ENCODE assay signal across 19 cellular contexts in genomic region chr4:3605491-3605890, GRCh38.
DNase-seq lines count a peak whose midpoint lies in the region; ATAC-seq lines count a peak whose summit lies in the region.
"Had no signal": no experiment of that assay in that cellular context is flagged by ENCODE, and none has a peak within 500 bp of the region (broad histone marks: within the 10 kb centered on the region; RNA-seq: fewer than 3 reads in every experiment).

No MANE protein-coding gene starts in this region.

- H4K8ac ChIP-seq in neuronal stem cell (ENCODE audit: low read depth, low read length) = no peak overlapping the region

- peak overlapping the region; percentile 34 for H2AK5ac ChIP-seq in neuronal stem cell (ENCODE audit: low read depth, low read length)

- ATAC-seq in HG03442 (IDR thresholded peaks at IDR 0.05; ENCODE audit: unreplicated experiment) = no peak
- ATAC-seq in Right ventricle myocardium superior (ENCODE audit: poor library complexity) = no peak
- ATAC-seq: CD8-positive, alpha-beta T cell; GM23338 had no signal

- peak overlapping the region; percentile 86 for H3K9ac ChIP-seq in neuronal stem cell (ENCODE audit: low read depth, low read length, poor library complexity)
- H3K9ac ChIP-seq: BLaER1 had no signal

- intact Hi-C loops in Right ventricle myocardium superior (cut with DNase I) = no loop called here

- no peaks in the 10 kb centered on the region for H3K79me1 ChIP-seq in neuronal stem cell (ENCODE audit: low read depth, low read length)

- no peak overlapping the region for H3K4ac ChIP-seq in neuronal stem cell (ENCODE audit: low read length)

- H2BK12ac ChIP-seq in neuronal stem cell (ENCODE audit: low read length) = no peak overlapping the region

- H2BK15ac ChIP-seq in neuronal stem cell (ENCODE audit: low read length) = no peak overlapping the region

- no peak overlapping the region for H2AFZ ChIP-seq in neuronal stem cell (ENCODE audit: low read length)
- H2AFZ ChIP-seq: GM23338 had no signal

- peak; percentile 34 for DNase-seq in activated effector memory CD4-positive, alpha-beta T cell treated with anti-CD3 and anti-CD28 coated beads, Interleukin-2, amount 50 U/mL, for 16 hours
- DNase-seq in activated effector memory CD4-positive, alpha-beta T cell treated with Interleukin-2 at 50 U/mL for 16 hours = no peak
- DNase-seq in cerebellar cortex (ENCODE audit: low spot score) = peak; percentile 50
- DNase-seq in neuronal stem cell (ENCODE audit: low spot score) = no peak
- DNase-seq in activated CD4-positive, alpha-beta T cell treated with anti-CD3 and anti-CD28 coated beads for 48 hours = no peak
- no peak for DNase-seq in Right ventricle myocardium superior
- DNase-seq: Caco-2; CD4-positive, CD25-positive, alpha-beta regulatory T cell; CD8-positive, alpha-beta T cell; DMS79; EL; GF-D8; HFFc6 had no signal

- no peak overlapping the region for H3K4me2 ChIP-seq in neuronal stem cell (ENCODE audit: insufficient read depth, low read length, poor library complexity, severe bottlenecking)
- H3K4me2 ChIP-seq: BLaER1, GM23338 had no signal

- peak overlapping the region; percentile 87 for H3K18ac ChIP-seq in neuronal stem cell (ENCODE audit: low read length)

- no peak overlapping the region for H3K27ac ChIP-seq in neuronal stem cell (replicated peaks; ENCODE audit: low read length)
- H3K27ac ChIP-seq: 22Rv1, BLaER1, C4-2B had no signal

- H2BK120ac ChIP-seq in neuronal stem cell (ENCODE audit: low read depth, low read length) = no peak overlapping the region

- WGBS in neuronal stem cell (ENCODE audit: extremely low coverage in 2 of 2, insufficient read length in 2 of 2, insufficient replicate concordance in 1 of 2), 2 donors = no CpG with 5 or more reads among the region's 14 CpGs

- H3K27me3 ChIP-seq in neuronal stem cell (ENCODE audit: control insufficient read depth in 3 of 3, insufficient read depth in 3 of 3, low read depth in 1 of 3, low read length in 3 of 3) = no peaks in the 10 kb centered on the region
- H3K27me3 ChIP-seq: BLaER1 had no signal

- no peak overlapping the region for H4K91ac ChIP-seq in neuronal stem cell (ENCODE audit: low read depth, low read length, poor library complexity)

- no peaks in the 10 kb centered on the region for H3K9me3 ChIP-seq in neuronal stem cell (replicated peaks in 1 of 2; ENCODE audit: control insufficient read depth in 2 of 2, insufficient read depth in 1 of 2, low read depth in 1 of 2, low read length in 2 of 2)
- H3K9me3 ChIP-seq: Caco-2, HAP-1 had no signal

- H3K36me3 ChIP-seq in neuronal stem cell (replicated peaks in 1 of 2; ENCODE audit: control insufficient read depth in 2 of 2, insufficient read depth in 2 of 2, low read length in 2 of 2) = no peaks in the 10 kb centered on the region
- H3K36me3 ChIP-seq: BLaER1, HAP-1 had no signal

- no peaks in the 10 kb centered on the region for H3K4me1 ChIP-seq in neuronal stem cell (ENCODE audit: control insufficient read depth in 2 of 2, insufficient read depth in 1 of 2, low read depth in 1 of 2, low read length in 2 of 2)
- H3K4me1 ChIP-seq: Caco-2, HAP-1 had no signal

- no peak overlapping the region for H3K4me3 ChIP-seq in neuronal stem cell (ENCODE audit: low read length in 2 of 2)
- H3K4me3 ChIP-seq: BLaER1, GM23338, HAP-1 had no signal

- H2BK5ac ChIP-seq in neuronal stem cell (ENCODE audit: low read length) = no peak overlapping the region

- H3K23ac ChIP-seq in neuronal stem cell (ENCODE audit: low read depth, low read length, poor library complexity) = no peak overlapping the region

- H3K14ac ChIP-seq in neuronal stem cell (ENCODE audit: low read length) = peak overlapping the region; percentile 75

Comparison
In these comparisons a context has a peak if more than half of its experiments do, and no peak if none do; other contexts are left out.
1. DNase-seq: peak in activated effector memory CD4-positive, alpha-beta T cell treated with anti-CD3 and anti-CD28 coated beads, Interleukin-2, amount 50 U/mL, for 16 hours (single experiment) and cerebellar cortex (single experiment); none in activated effector memory CD4-positive, alpha-beta T cell treated with Interleukin-2 at 50 U/mL for 16 hours (single experiment), neuronal stem cell (single experiment), activated CD4-positive, alpha-beta T cell treated with anti-CD3 and anti-CD28 coated beads for 48 hours (single experiment) and Right ventricle myocardium superior (single experiment).